20 cellular contexts compared by ENCODE assay signal in genomic region chr4:14059006-14059405, GRCh38.
DNase-seq lines count a peak whose midpoint lies in the region; TF ChIP-seq lines count a peak whose summit lies in the region.
"Had no signal": no experiment of that assay in that cellular context is flagged by ENCODE, and none has a peak within 500 bp of the region (broad histone marks: within the 10 kb centered on the region; RNA-seq: fewer than 3 reads in every experiment).

No MANE protein-coding gene starts in this region.

- H3K27me3 ChIP-seq in adipocyte (replicated peaks; ENCODE audit: control insufficient read depth, insufficient read depth, low read length): no peaks in the 10 kb centered on the region
- H3K27me3 ChIP-seq: SJCRH30 had no signal

- no peaks in the 10 kb centered on the region for H3K9me3 ChIP-seq in adipocyte (ENCODE audit: control insufficient read depth, low read length)
- H3K9me3 ChIP-seq: SJCRH30 had no signal

- no peak overlapping the region for H3K4me3 ChIP-seq in adipocyte (ENCODE audit: low read length)
- no peak overlapping the region for H3K4me3 ChIP-seq in fibroblast of mammary gland (ENCODE audit: control insufficient read depth, low read depth, low read length)
- H3K4me3 ChIP-seq: GM12878, SJCRH30 had no signal

- H3K36me3 ChIP-seq in adipocyte (ENCODE audit: control insufficient read depth, insufficient read depth, low read length, severe bottlenecking): no peaks in the 10 kb centered on the region
- H3K36me3 ChIP-seq: SJCRH30 had no signal

- H3K4me1 ChIP-seq in adipocyte (ENCODE audit: control insufficient read depth, insufficient read depth, low read length): peaks cover 5% of the 10 kb centered on the region
- H3K4me1 ChIP-seq: SJCRH30 had no signal

- no peak for TF ChIP-seq CTCF in fibroblast of mammary gland (conservative IDR thresholded peaks at IDR 0.05; ENCODE audit: control insufficient read depth, insufficient read depth, low read depth, low read length)

- no peak overlapping the region for H3K9ac ChIP-seq in adipocyte (ENCODE audit: low read length)

- peak; percentile 13 for DNase-seq in AG20443 (ENCODE audit: low spot score)
- DNase-seq in adipocyte (ENCODE audit: low read depth): peak; percentile 41
- peak; percentile 7 for DNase-seq in fibroblast of mammary gland (ENCODE audit: low read depth)
- DNase-seq in renal cortical epithelial cell (ENCODE audit: low read depth): peak; percentile 51
- no peak for DNase-seq in pons (ENCODE audit: low spot score)
- no peak for DNase-seq in NCI-H2107 treated with DMSO at 0.1 percent for 48 hours (lab: John Stamatoyannopoulos, UW; ENCODE audit: unreplicated experiment)
- no peak for DNase-seq in cortex of kidney (lab: John Stamatoyannopoulos, UW)
- no peak for DNase-seq in SW 1271 (lab: John Stamatoyannopoulos, UW)
- DNase-seq: CD4-positive, alpha-beta memory T cell; GOT3; KBM-7; MV-4-11; NCI-H1436; NCI-H2029; NCI-H2171 treated with DMSO at 0.1 percent for 48 hours; NCI-H510A; NCI-H774; PC-3; SJCRH30 had no signal

Comparison
In these comparisons a context has a peak if more than half of its experiments do, and no peak if none do; other contexts are left out.
1. DNase-seq: peak in AG20443 (single experiment), adipocyte (single experiment), fibroblast of mammary gland (single experiment) and renal cortical epithelial cell (single experiment); none in pons (single experiment), NCI-H2107 treated with DMSO at 0.1 percent for 48 hours (single experiment), cortex of kidney (single experiment) and SW 1271 (0 of 2).